10 cellular contexts compared by ENCODE assay signal in the genomic region with DNA sequence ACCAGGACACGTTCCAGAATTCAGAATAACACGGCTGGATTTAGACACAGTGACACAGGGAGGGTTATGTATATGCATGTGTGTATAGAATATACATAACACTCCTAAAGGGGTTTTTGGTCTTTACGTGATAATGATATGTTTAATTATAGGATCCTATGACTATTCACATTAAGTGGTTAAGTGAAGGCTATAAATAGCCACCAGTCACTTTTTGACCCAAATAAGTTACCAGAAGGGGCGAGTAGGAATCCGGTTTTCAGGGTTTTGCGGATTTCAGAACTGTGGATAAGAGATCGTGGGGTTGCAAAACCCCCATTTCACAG. TPM values are rescaled to one million over a fixed set of nuclear protein-coding genes. Genes with fewer than 3 reads are reported as not detected.
DNase-seq lines count a peak whose midpoint lies in the region; ATAC-seq and TF ChIP-seq lines count a peak whose summit lies in the region.
"Had no signal": no experiment of that assay in that cellular context is flagged by ENCODE, and none has a peak within 500 bp of the region (broad histone marks: within the 10 kb centered on the region; RNA-seq: fewer than 3 reads in every experiment).

No MANE protein-coding gene starts in this region.

- peak overlapping the region; percentile 67 for H3K27ac Mint-ChIP-seq in activated T-cell treated with anti-CD3 and anti-CD28 coated beads, Interleukin-2, amount 50 U/mL, for 24 hours
- peak overlapping the region; percentile 71 for H3K27ac Mint-ChIP-seq in activated T-helper 1 cell treated with anti-CD3 and anti-CD28 coated beads, Interleukin-12 subunit alpha, Interleukin-12 subunit beta, Interleukin-2, Interleukin-4 antibody, amounts not matched to agents 30 ng/mL and 10 ng/mL and 1 ng/mL, durations not matched to agents 14 hours and 24 hours and 36 hours

- no peak for TF ChIP-seq CTCF in lower lobe of right lung (IDR thresholded peaks at IDR 0.05)
- no peak for TF ChIP-seq CTCF in thoracic aorta (IDR thresholded peaks at IDR 0.05)

- DNase-seq in activated T-cell treated with anti-CD3 and anti-CD28 coated beads, Interleukin-2, amount 50 U/mL, for 24 hours = no peak
- DNase-seq in activated T-cell treated with anti-CD3 and anti-CD28 coated beads, Interleukin-2, amount 50 U/mL, for 1 hour = no peak
- DNase-seq in activated T-helper 1 cell treated with anti-CD3 and anti-CD28 coated beads, Interleukin-12 subunit alpha, Interleukin-12 subunit beta, Interleukin-2, Interleukin-4 antibody, amounts not matched to agents 30 ng/mL and 10 ng/mL and 1 ng/mL, durations not matched to agents 14 hours and 24 hours and 36 hours (ENCODE audit: low spot score) = no peak
- DNase-seq in lower lobe of right lung = no peak
- DNase-seq in thoracic aorta (ENCODE audit: low spot score) = no peak
- DNase-seq in stimulated activated CD4-positive, alpha-beta T cell treated with anti-CD3 and anti-CD28 coated beads, Interleukin-4, amount 100 ng/mL, for 24 hours = no peak
- no peak for DNase-seq in T-helper 9 cell

- H3K27ac ChIP-seq in lower lobe of right lung = peak overlapping the region; percentile 73
- H3K27ac ChIP-seq in thoracic aorta = peak overlapping the region; percentile 46 to 65

- intact Hi-C loops in activated T-helper 1 cell treated with anti-CD3 and anti-CD28 coated beads, Interleukin-12 subunit alpha, Interleukin-12 subunit beta, Interleukin-2, Interleukin-4 antibody, amounts not matched to agents 30 ng/mL and 10 ng/mL and 1 ng/mL, durations not matched to agents 14 hours and 24 hours and 36 hours (cut with micrococcal nuclease) = no loop called here
- intact Hi-C loops in lower lobe of right lung (cut with DNase I) = no loop called here

- H3K36me3 ChIP-seq in lower lobe of right lung = peaks cover 30% of the 10 kb centered on the region
- H3K36me3 ChIP-seq in thoracic aorta = no peaks in the 10 kb centered on the region

- H3K9me3 ChIP-seq in lower lobe of right lung (no peaks in the 10 kb centered on the region), thoracic aorta (no peaks in the 10 kb centered on the region)

- peak overlapping the region; percentile 15 for H3K4me3 Mint-ChIP-seq in activated T-cell treated with anti-CD3 and anti-CD28 coated beads, Interleukin-2, amount 50 U/mL, for 24 hours
- H3K4me3 Mint-ChIP-seq in activated T-helper 1 cell treated with anti-CD3 and anti-CD28 coated beads, Interleukin-12 subunit alpha, Interleukin-12 subunit beta, Interleukin-2, Interleukin-4 antibody, amounts not matched to agents 30 ng/mL and 10 ng/mL and 1 ng/mL, durations not matched to agents 14 hours and 24 hours and 36 hours = no peak overlapping the region
- H3K4me3 Mint-ChIP-seq: neural crest cell had no signal

- H3K27me3 ChIP-seq in lower lobe of right lung (ENCODE audit: low read depth) (no peaks in the 10 kb centered on the region), thoracic aorta (replicated peaks; ENCODE audit: insufficient read depth) (no peaks in the 10 kb centered on the region)

- H3K9me3 Mint-ChIP-seq in activated T-cell treated with anti-CD3 and anti-CD28 coated beads, Interleukin-2, amount 50 U/mL, for 24 hours = no peaks in the 10 kb centered on the region
- H3K9me3 Mint-ChIP-seq in activated T-helper 1 cell treated with anti-CD3 and anti-CD28 coated beads, Interleukin-12 subunit alpha, Interleukin-12 subunit beta, Interleukin-2, Interleukin-4 antibody, amounts not matched to agents 30 ng/mL and 10 ng/mL and 1 ng/mL, durations not matched to agents 14 hours and 24 hours and 36 hours = no peaks in the 10 kb centered on the region
- H3K9me3 Mint-ChIP-seq: neural crest cell had no signal

- peaks cover 50% of the 10 kb centered on the region for H3K36me3 Mint-ChIP-seq in activated T-cell treated with anti-CD3 and anti-CD28 coated beads, Interleukin-2, amount 50 U/mL, for 24 hours (ENCODE audit: low read depth)
- peaks cover 28% of the 10 kb centered on the region for H3K36me3 Mint-ChIP-seq in activated T-helper 1 cell treated with anti-CD3 and anti-CD28 coated beads, Interleukin-12 subunit alpha, Interleukin-12 subunit beta, Interleukin-2, Interleukin-4 antibody, amounts not matched to agents 30 ng/mL and 10 ng/mL and 1 ng/mL, durations not matched to agents 14 hours and 24 hours and 36 hours (ENCODE audit: low read depth)

- H3K4me1 ChIP-seq in lower lobe of right lung = peaks cover 16% of the 10 kb centered on the region
- H3K4me1 ChIP-seq in thoracic aorta (ENCODE audit: control insufficient read depth in 1 of 2, low read depth in 2 of 2) = peaks cover 0 to 15% of the 10 kb centered on the region in 2 donors

- ATAC-seq in lower lobe of right lung = no peak
- ATAC-seq in thoracic aorta (ENCODE audit: insufficient number of reproducible peaks, low FRiP score, low read depth) = no peak
- no peak for ATAC-seq in HG03469 (IDR thresholded peaks at IDR 0.05; ENCODE audit: unreplicated experiment)

- H3K4me1 Mint-ChIP-seq in activated T-cell treated with anti-CD3 and anti-CD28 coated beads, Interleukin-2, amount 50 U/mL, for 24 hours (ENCODE audit: low read depth) = peaks cover 29% of the 10 kb centered on the region
- H3K4me1 Mint-ChIP-seq in activated T-helper 1 cell treated with anti-CD3 and anti-CD28 coated beads, Interleukin-12 subunit alpha, Interleukin-12 subunit beta, Interleukin-2, Interleukin-4 antibody, amounts not matched to agents 30 ng/mL and 10 ng/mL and 1 ng/mL, durations not matched to agents 14 hours and 24 hours and 36 hours (ENCODE audit: low read depth) = peaks cover 19% of the 10 kb centered on the region

- H3K27me3 Mint-ChIP-seq in activated T-cell treated with anti-CD3 and anti-CD28 coated beads, Interleukin-2, amount 50 U/mL, for 24 hours = no peaks in the 10 kb centered on the region
- no peaks in the 10 kb centered on the region for H3K27me3 Mint-ChIP-seq in activated T-helper 1 cell treated with anti-CD3 and anti-CD28 coated beads, Interleukin-12 subunit alpha, Interleukin-12 subunit beta, Interleukin-2, Interleukin-4 antibody, amounts not matched to agents 30 ng/mL and 10 ng/mL and 1 ng/mL, durations not matched to agents 14 hours and 24 hours and 36 hours (ENCODE audit: insufficient read depth)

- H3K4me3 ChIP-seq in lower lobe of right lung (peak overlapping the region; percentile 36), thoracic aorta (peak overlapping the region; percentile 61)

RNA-seq across cellular contexts. Expression of a gene that starts 6.9 kb away (rescaled TPM):
- 8.2 and 8.5 TPM in 2 replicates for total RNA-seq in activated T-helper 1 cell treated with anti-CD3 and anti-CD28 coated beads, Interleukin-12 subunit alpha, Interleukin-12 subunit beta, Interleukin-2, Interleukin-4 antibody, amounts not matched to agents 30 ng/mL and 10 ng/mL and 1 ng/mL, durations not matched to agents 14 hours and 24 hours and 36 hours
- 0.44 TPM for total RNA-seq in lower lobe of right lung
- not detected for total RNA-seq in thoracic aorta
- total RNA-seq: M059J, neural crest cell had no signal

RNA-seq across cellular contexts. Expression of a gene that starts 9.5 kb away (rescaled TPM):
- 64.1 and 70.5 TPM in 2 replicates for total RNA-seq in activated T-helper 1 cell treated with anti-CD3 and anti-CD28 coated beads, Interleukin-12 subunit alpha, Interleukin-12 subunit beta, Interleukin-2, Interleukin-4 antibody, amounts not matched to agents 30 ng/mL and 10 ng/mL and 1 ng/mL, durations not matched to agents 14 hours and 24 hours and 36 hours
- total RNA-seq in lower lobe of right lung (43.4 TPM), thoracic aorta (10 to 100 TPM; 42.5 to 56.5 TPM)

RNA-seq across cellular contexts. Expression of a gene that starts 10.6 kb away (rescaled TPM):
- total RNA-seq in activated T-helper 1 cell treated with anti-CD3 and anti-CD28 coated beads, Interleukin-12 subunit alpha, Interleukin-12 subunit beta, Interleukin-2, Interleukin-4 antibody, amounts not matched to agents 30 ng/mL and 10 ng/mL and 1 ng/mL, durations not matched to agents 14 hours and 24 hours and 36 hours = 234 and 250 TPM in 2 replicates
- total RNA-seq in lower lobe of right lung = 30.8 TPM
- 10 to 100 TPM; 14.6 to 39.0 TPM for total RNA-seq in thoracic aorta

RNA-seq across cellular contexts. Expression of a gene that starts 15.9 kb away (rescaled TPM):
- 64.4 and 64.9 TPM in 2 replicates for total RNA-seq in activated T-helper 1 cell treated with anti-CD3 and anti-CD28 coated beads, Interleukin-12 subunit alpha, Interleukin-12 subunit beta, Interleukin-2, Interleukin-4 antibody, amounts not matched to agents 30 ng/mL and 10 ng/mL and 1 ng/mL, durations not matched to agents 14 hours and 24 hours and 36 hours
- total RNA-seq in lower lobe of right lung (15.6 TPM), thoracic aorta (10 to 100 TPM in 1 of 2 donors, 1 to 10 TPM in 1; 4.5 to 11.6 TPM)

RNA-seq across cellular contexts. Expression of a gene that starts 24.1 kb away (rescaled TPM):
- 371 and 377 TPM in 2 replicates for total RNA-seq in activated T-helper 1 cell treated with anti-CD3 and anti-CD28 coated beads, Interleukin-12 subunit alpha, Interleukin-12 subunit beta, Interleukin-2, Interleukin-4 antibody, amounts not matched to agents 30 ng/mL and 10 ng/mL and 1 ng/mL, durations not matched to agents 14 hours and 24 hours and 36 hours
- total RNA-seq in lower lobe of right lung (158 TPM), thoracic aorta (100 to 1,000 TPM; 194 to 212 TPM)
